Comparison of ENCODE assay signal across 8 cellular contexts in genomic region chr7:12491526-12491925, GRCh38.
"Had no signal": no experiment of that assay in that cellular context is flagged by ENCODE, and none has a peak within 500 bp of the region (broad histone marks: within the 10 kb centered on the region; RNA-seq: fewer than 3 reads in every experiment).

No MANE protein-coding gene starts in this region.

- H3K4me3 ChIP-seq: GM23248, HAP-1 had no signal

- H3K9me3 Mint-ChIP-seq: H9, HFFc6 had no signal

- H3K27ac ChIP-seq: GM23248 had no signal

- H2AFZ ChIP-seq: GM23248 had no signal

- H3K9ac ChIP-seq: GM23248 had no signal

- H3K27ac Mint-ChIP-seq: HFFc6 had no signal

- ATAC-seq: HCT116 had no signal

- DNase-seq: GM23248, GOT3, H7, H9, HCEC 1CT, HFFc6 had no signal

- H3K4me3 Mint-ChIP-seq: H9, HFFc6 had no signal

- H3K36me3 ChIP-seq: HAP-1 had no signal

- H3K4me1 ChIP-seq: HAP-1 had no signal

- H3K9me3 ChIP-seq: HAP-1 had no signal
